In genomic region chr2:69780907-69781306, GRCh38 we compare ENCODE assay signal across 2 cellular contexts.
TF ChIP-seq lines count a peak whose summit lies in the region.

No MANE protein-coding gene starts in this region.

TF ChIP-seq in A549, 52 proteins besides CTCF, POLR2A, EP300 and RAD21 (continued from another document):
- TF ChIP-seq HDAC2 (IDR thresholded peaks at IDR 0.05) (no peak), NPAS2 (CRISPR knock-in tag; IDR thresholded peaks at IDR 0.05; ENCODE audit: borderline replicate concordance) (no peak), ELK1 (IDR thresholded peaks at IDR 0.05; ENCODE audit: low read depth, low read length) (no peak), REST (IDR thresholded peaks at IDR 0.05) (no peak), EHMT2 (IDR thresholded peaks at IDR 0.05; ENCODE audit: low read depth) (no peak)

TF ChIP-seq in GM23338, 12 proteins besides CTCF, POLR2A, EP300 and RAD21 (continued from another document):
- TF ChIP-seq ZNF462 (CRISPR knock-in tag; IDR thresholded peaks at IDR 0.05) (no peak), ETS1 (IDR thresholded peaks at IDR 0.05) (no peak), JUNB (IDR thresholded peaks at IDR 0.05; ENCODE audit: unreplicated experiment) (no peak), REST (IDR thresholded peaks at IDR 0.05; ENCODE audit: unreplicated experiment) (no peak), ZNF114 (CRISPR knock-in tag; IDR thresholded peaks at IDR 0.05) (no peak), NANOG (IDR thresholded peaks at IDR 0.05; ENCODE audit: borderline replicate concordance) (no peak), EZH2phosphoT487 (IDR thresholded peaks at IDR 0.05; ENCODE audit: unreplicated experiment) (no peak), CREB1 (CRISPR knock-in tag; IDR thresholded peaks at IDR 0.05; ENCODE audit: low read depth) (no peak), ZNF331 (CRISPR knock-in tag; IDR thresholded peaks at IDR 0.05; ENCODE audit: low read depth) (no peak), POLR2AphosphoS5 (IDR thresholded peaks at IDR 0.05; ENCODE audit: low read depth) (no peak), EZH2 (IDR thresholded peaks at IDR 0.05; ENCODE audit: low read depth, unreplicated experiment) (no peak)
TF ChIP-seq in GM23338: peak in this region for 0.
